1 cellular context compared by ENCODE assay signal in the genomic region with DNA sequence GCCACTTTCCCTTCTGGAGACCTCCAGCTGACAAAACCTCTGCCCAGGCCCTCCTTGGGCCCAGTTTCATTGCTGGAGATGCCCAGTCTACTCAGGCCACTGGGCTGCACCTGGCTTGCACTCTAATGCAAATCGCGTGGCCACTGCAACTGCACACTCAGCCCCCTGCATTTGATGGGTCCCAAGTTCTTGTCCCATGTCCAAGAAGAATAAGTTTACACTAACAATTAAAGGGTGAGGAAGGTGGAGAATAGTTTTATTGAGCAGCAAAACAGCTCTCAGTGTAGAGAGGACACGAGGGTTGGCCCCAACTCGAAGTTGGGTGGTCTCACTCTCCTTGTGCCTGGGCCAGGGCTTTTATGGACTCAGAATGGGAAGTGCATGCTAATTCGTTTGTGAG.
TF ChIP-seq lines count a peak whose summit lies in the region.

No MANE protein-coding gene starts in this region.

TF ChIP-seq in GM23338, 12 proteins besides CTCF, POLR2A, EP300 and RAD21 (continued from another document):
- no peak for TF ChIP-seq EZH2 (IDR thresholded peaks at IDR 0.05; ENCODE audit: low read depth, unreplicated experiment)
